Comparison of ENCODE assay signal across 9 cellular contexts in the genomic region with DNA sequence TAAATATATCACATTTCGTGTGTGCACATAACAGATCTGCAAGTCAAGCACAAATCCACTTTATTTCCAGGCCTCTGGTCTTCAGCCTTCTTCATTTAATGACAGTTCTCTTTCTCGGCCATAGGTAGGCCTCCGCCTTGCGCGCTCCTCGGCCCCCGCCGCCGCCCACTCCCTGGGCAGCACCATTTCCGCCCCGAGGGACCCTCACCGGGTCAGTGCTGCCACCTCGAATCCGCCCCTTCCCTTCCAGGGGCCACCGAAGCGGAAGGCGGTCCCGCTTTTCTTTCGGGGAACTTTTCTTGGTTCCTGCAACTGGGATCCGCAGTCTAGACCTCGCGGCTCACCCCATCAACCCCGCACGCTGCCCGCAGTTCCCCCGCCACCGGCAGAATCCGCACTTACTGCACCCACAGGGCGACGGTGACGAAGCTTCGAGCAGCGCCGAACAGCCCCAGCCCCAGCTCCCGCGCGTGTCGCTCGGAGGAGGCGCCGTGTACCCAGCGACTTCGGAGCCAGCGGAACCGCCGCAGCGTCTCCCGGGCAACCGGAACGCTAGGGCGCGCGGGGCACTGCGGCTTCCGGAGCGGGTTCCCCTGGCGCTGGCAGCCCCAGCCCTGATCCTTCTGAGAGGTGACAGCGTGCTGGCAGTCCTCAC. TPM values are rescaled to one million over a fixed set of nuclear protein-coding genes. Genes with fewer than 3 reads are reported as not detected.
A peak's percentile ranks its signal among the peaks of the same experiment; 100 is the strongest.
DNase-seq lines count a peak whose midpoint lies in the region; ATAC-seq, FAIRE-seq and TF ChIP-seq lines count a peak whose summit lies in the region.
"Had no signal": no experiment of that assay in that cellular context is flagged by ENCODE, and none has a peak within 500 bp of the region (broad histone marks: within the 10 kb centered on the region; RNA-seq: fewer than 3 reads in every experiment).

A gene (minus strand): TSS at position 502 of the 655 bp plus-strand sequence.

- no peak within 1 kb of the TSS for H2AFZ ChIP-seq in K562 (ENCODE audit: low read depth, low read length)
- H2AFZ ChIP-seq in mesenchymal stem cell (ENCODE audit: low read depth, low read length) = no peak within 1 kb of the TSS

- no peaks in the 10 kb centered on the region for H3K79me2 ChIP-seq in K562 (ENCODE audit: control insufficient read depth, insufficient read depth, low read length)

- H4K91ac ChIP-seq in mesenchymal stem cell (ENCODE audit: low read length) = peak within 1 kb of the TSS; percentile 15

- POLR2A ChIA-PET in K562 (lab: Yijun Ruan, JAX) = interaction anchor here (2.2 kb wide), 1 partner anchor 11 kb away, joined by 4 read pairs; no protein-coding TSS in a partner anchor

- no peak for TF ChIP-seq CTCF in K562 (IDR thresholded peaks at IDR 0.05 in 2 of 3, conservative IDR thresholded peaks at IDR 0.05 in 1 of 3; ENCODE audit: insufficient read depth in 2 of 3, low read depth in 1 of 3, low read length in 3 of 3)

- H2AK5ac ChIP-seq in mesenchymal stem cell (ENCODE audit: low read length, severe bottlenecking) = no peak within 1 kb of the TSS

- no peak within 1 kb of the TSS for H3K18ac ChIP-seq in mesenchymal stem cell (ENCODE audit: low read depth in 1 of 2, low read length in 2 of 2)

- H4K8ac ChIP-seq in mesenchymal stem cell (ENCODE audit: low read length) = no peak within 1 kb of the TSS

- H3K9me3 ChIP-seq in K562 (replicated peaks; ENCODE audit: control insufficient read depth, insufficient read depth, low read depth, low read length) (no peaks in the 10 kb centered on the region; the same call in 1 of the 2 replicates), mesenchymal stem cell (ENCODE audit: control insufficient read depth, low read length) (no peaks in the 10 kb centered on the region)

- H2BK12ac ChIP-seq in mesenchymal stem cell (ENCODE audit: low read length in 2 of 2) = no peak within 1 kb of the TSS

- H3K27ac ChIP-seq in K562 (ENCODE audit: extremely low read depth, low read depth, low read length) = no peak within 1 kb of the TSS
- no peak within 1 kb of the TSS for H3K27ac ChIP-seq in mesenchymal stem cell (ENCODE audit: low read length, poor library complexity, severe bottlenecking)

- no peaks in the 10 kb centered on the region for H3K9me1 ChIP-seq in K562 (ENCODE audit: control insufficient read depth, insufficient read depth, low read length)

- H3K4me3 ChIP-seq in K562 = no peak within 1 kb of the TSS
- peak within 1 kb of the TSS in 1 of 2 experiments; percentile 39 for H3K4me3 ChIP-seq in mesenchymal stem cell (ENCODE audit: insufficient read depth in 1 of 2, low read depth in 1 of 2, low read length in 2 of 2)

- H4K20me1 ChIP-seq in K562 (replicated peaks; ENCODE audit: control insufficient read depth, insufficient read depth, low read length) = no peaks in the 10 kb centered on the region

- TF ChIP-seq POLR2A in K562 (conservative IDR thresholded peaks at IDR 0.05) = no peak

- H3K79me1 ChIP-seq in mesenchymal stem cell (replicated peaks; ENCODE audit: low read length, poor library complexity, severe bottlenecking) = no peaks in the 10 kb centered on the region

- H2BK15ac ChIP-seq in mesenchymal stem cell (ENCODE audit: low read depth, poor library complexity, severe bottlenecking) = no peak within 1 kb of the TSS

- H3K4me1 ChIP-seq in K562 (replicated peaks in 1 of 2; ENCODE audit: control insufficient read depth in 2 of 2, insufficient read depth in 2 of 2, low read length in 2 of 2) = no peaks in the 10 kb centered on the region
- H3K4me1 ChIP-seq in mesenchymal stem cell (ENCODE audit: control insufficient read depth, insufficient read depth, low read depth, low read length) = peaks cover 1% of the 10 kb centered on the region

- peak; percentile 17 for DNase-seq in EL
- DNase-seq in NCI-H510A (lab: John Stamatoyannopoulos, UW) = peak; percentile 28
- DNase-seq in K562 (ENCODE audit: extremely low read depth in 1 of 4, low spot score in 3 of 4) = no peak
- no peak for DNase-seq in mesenchymal stem cell
- no peak for DNase-seq in RCC 7860 (ENCODE audit: low spot score)
- DNase-seq in midbrain (lab: John Stamatoyannopoulos, UW) = no peak
- DNase-seq in G401 (ENCODE audit: low spot score) = no peak

- BruUV-seq in K562 (replicated peaks; lab: Mats Ljungman, UMichigan) = no TSS peak

- no peak within 1 kb of the TSS for H3K4ac ChIP-seq in mesenchymal stem cell (ENCODE audit: low read depth in 1 of 2, low read length in 2 of 2)

- intact Hi-C loops in K562 (cut with micrococcal nuclease) = no loop called here

- ATAC-seq in K562 (no peak), GM21381 (IDR thresholded peaks at IDR 0.05; ENCODE audit: unreplicated experiment) (no peak)

- TF ChIP-seq EP300 in K562 (IDR thresholded peaks at IDR 0.05; ENCODE audit: low read length) = no peak

- H3K27me3 ChIP-seq in K562 (ENCODE audit: control insufficient read depth in 2 of 2, insufficient read depth in 2 of 2, low read length in 2 of 2) = no peaks in the 10 kb centered on the region
- no peaks in the 10 kb centered on the region for H3K27me3 ChIP-seq in mesenchymal stem cell (ENCODE audit: control insufficient read depth in 1 of 2, insufficient read depth in 1 of 2, low read length in 2 of 2)

- FAIRE-seq in K562 (lab: Jason Lieb, UNC) = no peak
- no peak for FAIRE-seq in RCC 7860 (lab: Jason Lieb, UNC)

- no peak within 1 kb of the TSS for H3K14ac ChIP-seq in mesenchymal stem cell (ENCODE audit: low read length in 2 of 2)

- WGBS in K562 (ENCODE audit: insufficient coverage, low coverage, missing lambda C conversion rate) = 92% methylated on average over 29 of the region's 58 CpGs
- WGBS in mesenchymal stem cell = 98% methylated on average over 55 of the region's 58 CpGs

- CTCF ChIA-PET in K562 (lab: Yijun Ruan, JAX; ENCODE audit: low intra/inter-chr PET ratio) = no interaction called here

- H2BK5ac ChIP-seq in mesenchymal stem cell (ENCODE audit: low read depth, low read length, poor library complexity, severe bottlenecking) = no peak within 1 kb of the TSS

- no peak for TF ChIP-seq RAD21 in K562 (CRISPR knock-in tag; conservative IDR thresholded peaks at IDR 0.05 in 1 of 2, IDR thresholded peaks at IDR 0.05 in 1 of 2)

- H2BK120ac ChIP-seq in mesenchymal stem cell (ENCODE audit: low read depth, low read length) = no peak within 1 kb of the TSS

- H3K4me2 ChIP-seq in K562 (ENCODE audit: insufficient read depth, low read length) (no peak within 1 kb of the TSS), mesenchymal stem cell (ENCODE audit: low read length, poor library complexity, severe bottlenecking) (no peak within 1 kb of the TSS)

- H3K36me3 ChIP-seq in K562 (ENCODE audit: control insufficient read depth, insufficient read depth, low read length) (peaks cover 3% of the 10 kb centered on the region; the same call in 1 of the 3 replicates), mesenchymal stem cell (ENCODE audit: control insufficient read depth in 1 of 2, insufficient read depth in 2 of 2, low read depth in 1 of 2, low read length in 2 of 2) (peaks cover 10 to 13% of the 10 kb centered on the region in 2 experiments)

- in situ Hi-C loops in K562 (cut with MboI) (loop anchor here (25.0 kb wide), 1 partner anchor 306 kb away; no protein-coding TSS in a partner anchor), G401 (cut with HindIII; ENCODE audit: low sequenced_read_pairs) (no loop called here)

- H3K9ac ChIP-seq in K562 (ENCODE audit: insufficient read depth in 1 of 2, low read depth in 2 of 2, low read length in 2 of 2) (no peak within 1 kb of the TSS), mesenchymal stem cell (ENCODE audit: low read length) (no peak within 1 kb of the TSS)

- no peak within 1 kb of the TSS for H3K23ac ChIP-seq in mesenchymal stem cell (ENCODE audit: low read length in 2 of 2)

TF ChIP-seq in K562, 482 proteins besides CTCF, POLR2A, EP300 and RAD21 (continues in another document):
- TF ChIP-seq, protein P1, sequence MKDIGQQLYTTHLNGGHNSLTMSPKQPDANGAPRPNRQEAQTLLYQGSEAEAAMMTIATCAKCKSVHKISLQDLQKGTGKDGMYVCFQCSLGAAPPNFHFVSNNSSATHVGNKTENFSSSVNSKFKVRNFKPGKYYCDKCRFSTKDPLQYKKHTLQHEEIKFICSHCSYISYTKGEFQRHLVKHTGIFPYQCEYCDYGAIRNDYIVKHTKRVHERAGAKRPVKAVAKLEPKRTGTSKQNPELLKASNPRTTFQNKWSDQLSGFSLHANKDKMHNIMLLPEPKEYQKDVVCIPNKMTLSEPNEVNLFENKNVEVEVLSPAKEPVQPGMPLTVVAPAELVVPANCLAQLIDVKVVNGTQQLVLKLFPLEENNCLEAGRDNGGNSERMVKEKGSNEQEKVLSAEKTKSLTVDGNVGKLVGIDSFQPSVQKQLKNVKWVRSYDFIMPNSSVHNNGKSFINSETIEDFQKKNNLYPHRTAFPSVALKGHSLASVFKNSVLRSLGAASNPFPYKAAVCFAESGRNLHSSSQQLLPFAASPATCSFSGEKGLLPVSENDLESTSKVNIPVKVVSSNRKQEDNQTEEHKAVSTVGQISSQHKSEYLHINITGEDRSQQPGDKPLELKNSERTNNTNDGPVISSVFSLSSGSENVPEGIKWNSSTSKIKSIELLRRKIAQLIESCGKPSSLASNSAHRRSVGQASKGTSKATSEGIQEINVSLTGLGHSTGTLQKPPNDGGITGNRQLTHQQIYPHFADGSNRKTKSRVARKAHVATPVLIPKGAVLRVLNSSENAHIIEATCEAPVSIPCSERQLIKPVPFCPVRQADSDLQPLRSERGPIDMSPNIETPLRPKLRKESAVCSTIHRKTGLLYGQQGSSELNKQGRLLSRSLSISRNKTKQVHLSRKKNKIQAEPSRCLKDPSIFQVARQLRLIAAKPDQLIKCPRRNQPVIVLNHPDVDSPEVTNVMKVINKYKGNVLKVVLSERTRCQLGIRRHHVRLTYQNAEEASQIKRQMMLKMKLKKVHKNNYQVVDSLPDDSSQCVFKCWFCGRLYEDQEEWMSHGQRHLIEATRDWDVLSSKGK (CRISPR knock-in tag; IDR thresholded peaks at IDR 0.05) = no peak

RNA-seq across cellular contexts. Expression of the gene that starts here (rescaled TPM):
- not detected in 2 replicates for total RNA-seq in K562 (2011; cell fraction: chromatin; rRNA removed; ENCODE audit: low replicate concordance)
- total RNA-seq in K562 (2011; cell fraction: nucleolus; rRNA removed) = not detected in 2 replicates
- total RNA-seq in K562 (2011; cell fraction: nucleoplasm; rRNA removed) = not detected in 2 replicates
- total RNA-seq in K562 (2014; rRNA removed) (not detected in 2 replicates), K562 (2014; rRNA removed; fragmentation: Illumina TruSeq; extraction: Trizol) (not detected in 2 replicates), K562 (2015; rRNA removed; fragmentation: Illumina TruSeq; extraction: Trizol) (not detected in 2 replicates), K562 (2021) (not detected in 2 replicates)
- polyA plus RNA-seq in K562 (2011; rRNA removed) (not detected in 2 replicates), K562 (2014; fragmentation: Illumina TruSeq; extraction: Trizol) (not detected in 2 replicates), K562 (2014; fragmentation: Nextera tagmentation; extraction: Ambion mirVana) (not detected), K562 (2014; rRNA removed) (not detected in 2 replicates)
- not detected in 2 replicates for polyA plus RNA-seq in K562 (2011; cell fraction: cytosol; rRNA removed)
- polyA plus RNA-seq in K562 (2011; cell fraction: nucleus; rRNA removed) = not detected in 2 replicates
- not detected in 2 replicates for polyA plus RNA-seq in K562 (2012)
- 0.45 TPM in 1 of 2 replicates, not detected in the other for polyA minus RNA-seq in K562 (2011; rRNA and poly(A)+ RNA removed)
- not detected in 2 replicates for polyA minus RNA-seq in K562 (2011; cell fraction: cytosol; rRNA and poly(A)+ RNA removed)
- not detected in 2 replicates for polyA minus RNA-seq in K562 (2011; cell fraction: nucleus; rRNA and poly(A)+ RNA removed)
- 0.07 TPM for polyA plus RNA-seq in mesenchymal stem cell (2013, experiment 1 of 2)
- polyA plus RNA-seq in mesenchymal stem cell (2013, experiment 2 of 2) = 0.12 TPM
- 1.6 TPM in 1 of 2 replicates, not detected in the other for total RNA-seq in G401 (2014; rRNA removed; shearing (Covaris generic))
- polyA plus RNA-seq: neural cell had no signal

Comparison
In these comparisons a context has a peak if more than half of its experiments do, and no peak if none do; other contexts are left out.
1. DNase-seq: peak in EL (single experiment) and NCI-H510A (single experiment); none in K562 (0 of 4), mesenchymal stem cell (single experiment), RCC 7860 (single experiment), midbrain (single experiment) and G401 (single experiment).